Comparison of ENCODE assay signal across 16 cellular contexts in genomic region chr6:165636415-165637048, GRCh38. TPM values are rescaled to one million over a fixed set of nuclear protein-coding genes. Genes with fewer than 3 reads are reported as not detected.
DNase-seq lines count a peak whose midpoint lies in the region; FAIRE-seq and TF ChIP-seq lines count a peak whose summit lies in the region.
"Had no signal": no experiment of that assay in that cellular context is flagged by ENCODE, and none has a peak within 500 bp of the region (broad histone marks: within the 10 kb centered on the region; RNA-seq: fewer than 3 reads in every experiment).

No MANE protein-coding gene starts in this region.

- H3K27me3 ChIP-seq in Caco-2 (replicated peaks; ENCODE audit: control insufficient read depth, insufficient read depth, low read length) (peaks cover 1% of the 10 kb centered on the region; the same call in 1 of the 2 replicates), astrocyte (ENCODE audit: insufficient read depth, low read length) (no peaks in the 10 kb centered on the region), neural progenitor cell (no peaks in the 10 kb centered on the region)

- peak overlapping the region; percentile 16 for H3K27ac ChIP-seq in astrocyte (ENCODE audit: low read depth, low read length)
- H3K27ac ChIP-seq in neural progenitor cell: no peak overlapping the region
- H3K27ac ChIP-seq: esophagus squamous epithelium, SK-N-MC had no signal

- TF ChIP-seq CTCF in Caco-2 (IDR thresholded peaks at IDR 0.05; ENCODE audit: insufficient read depth in 1 of 2, low read depth in 1 of 2, low read length in 1 of 2, severe bottlenecking in 1 of 2, unreplicated experiment in 1 of 2) (no peak), astrocyte (IDR thresholded peaks at IDR 0.05; ENCODE audit: insufficient read depth, low read depth, low read length) (no peak), neural progenitor cell (IDR thresholded peaks at IDR 0.05) (no peak)

- DNase-seq in Caco-2: no peak
- DNase-seq in astrocyte (ENCODE audit: low read depth): peak; percentile 17
- DNase-seq in glomerular visceral epithelial cell (ENCODE audit: extremely low spot score): peak; percentile 52
- peak; percentile 41 for DNase-seq in neural progenitor cell (ENCODE audit: low spot score)
- no peak for DNase-seq in NCI-H1092 treated with DMSO at 0.1 percent for 48 hours (lab: John Stamatoyannopoulos, UW)
- DNase-seq in RPMI8226: no peak
- DNase-seq in MV-4-11 (lab: John Stamatoyannopoulos, UW): no peak
- DNase-seq in activated T-helper 1 cell treated with anti-CD3 and anti-CD28 coated beads, Interleukin-12 subunit alpha, Interleukin-12 subunit beta, Interleukin-2, Interleukin-4 antibody, amounts not matched to agents 30 ng/mL and 10 ng/mL and 1 ng/mL, durations not matched to agents 14 hours and 24 hours and 36 hours (ENCODE audit: low spot score): no peak
- DNase-seq: activated CD4-positive, alpha-beta T cell treated with anti-CD3 and anti-CD28 coated beads for 36 hours; activated gamma-delta T cell treated with Interleukin-2 at 50 U/mL for 16 hours; anterior cingulate cortex; esophagus squamous epithelium; hypothalamus; naive thymus-derived CD8-positive, alpha-beta T cell; NCI-H187 treated with DMSO at 0.1 percent for 48 hours had no signal

- intact Hi-C loops in Caco-2 (cut with micrococcal nuclease; ENCODE audit: unreplicated experiment): loop anchor here (10.0 kb wide), 2 partner anchors 192 to 218 kb away; no protein-coding TSS in a partner anchor
- intact Hi-C loops in activated T-helper 1 cell treated with anti-CD3 and anti-CD28 coated beads, Interleukin-12 subunit alpha, Interleukin-12 subunit beta, Interleukin-2, Interleukin-4 antibody, amounts not matched to agents 30 ng/mL and 10 ng/mL and 1 ng/mL, durations not matched to agents 14 hours and 24 hours and 36 hours (cut with micrococcal nuclease): no loop called here

- no peak overlapping the region for H3K4me3 Mint-ChIP-seq in Caco-2 (ENCODE audit: unreplicated experiment)
- peak overlapping the region; percentile 60 for H3K4me3 Mint-ChIP-seq in astrocyte (ENCODE audit: unreplicated experiment)
- H3K4me3 Mint-ChIP-seq in neural progenitor cell: no peak overlapping the region
- no peak overlapping the region for H3K4me3 Mint-ChIP-seq in activated T-helper 1 cell treated with anti-CD3 and anti-CD28 coated beads, Interleukin-12 subunit alpha, Interleukin-12 subunit beta, Interleukin-2, Interleukin-4 antibody, amounts not matched to agents 30 ng/mL and 10 ng/mL and 1 ng/mL, durations not matched to agents 14 hours and 24 hours and 36 hours
- H3K4me3 Mint-ChIP-seq: activated CD4-positive, alpha-beta T cell treated with anti-CD3 and anti-CD28 coated beads for 36 hours; naive thymus-derived CD8-positive, alpha-beta T cell had no signal

- H3K9ac ChIP-seq in astrocyte (ENCODE audit: low read length): peak overlapping the region; percentile 46
- no peak overlapping the region for H3K9ac ChIP-seq in neural progenitor cell

- FAIRE-seq in astrocyte (lab: Jason Lieb, UNC): no peak

- no peaks in the 10 kb centered on the region for H3K27me3 Mint-ChIP-seq in Caco-2 (ENCODE audit: insufficient read depth, unreplicated experiment)
- no peaks in the 10 kb centered on the region for H3K27me3 Mint-ChIP-seq in astrocyte (ENCODE audit: low read depth, unreplicated experiment)
- no peaks in the 10 kb centered on the region for H3K27me3 Mint-ChIP-seq in neural progenitor cell (ENCODE audit: insufficient read depth, low read depth)
- peaks cover 4% of the 10 kb centered on the region for H3K27me3 Mint-ChIP-seq in activated T-helper 1 cell treated with anti-CD3 and anti-CD28 coated beads, Interleukin-12 subunit alpha, Interleukin-12 subunit beta, Interleukin-2, Interleukin-4 antibody, amounts not matched to agents 30 ng/mL and 10 ng/mL and 1 ng/mL, durations not matched to agents 14 hours and 24 hours and 36 hours (ENCODE audit: insufficient read depth)

- peaks cover 20% of the 10 kb centered on the region for H3K4me1 Mint-ChIP-seq in Caco-2 (ENCODE audit: low read depth, unreplicated experiment)
- peaks cover 33% of the 10 kb centered on the region for H3K4me1 Mint-ChIP-seq in astrocyte (ENCODE audit: low read depth, unreplicated experiment)
- H3K4me1 Mint-ChIP-seq in neural progenitor cell: peaks cover 31% of the 10 kb centered on the region
- no peaks in the 10 kb centered on the region for H3K4me1 Mint-ChIP-seq in activated T-helper 1 cell treated with anti-CD3 and anti-CD28 coated beads, Interleukin-12 subunit alpha, Interleukin-12 subunit beta, Interleukin-2, Interleukin-4 antibody, amounts not matched to agents 30 ng/mL and 10 ng/mL and 1 ng/mL, durations not matched to agents 14 hours and 24 hours and 36 hours (ENCODE audit: low read depth)
- H3K4me1 Mint-ChIP-seq: activated CD4-positive, alpha-beta T cell treated with anti-CD3 and anti-CD28 coated beads for 36 hours had no signal

- H4K20me1 ChIP-seq in astrocyte (ENCODE audit: insufficient read depth, low read length) (no peaks in the 10 kb centered on the region), neural progenitor cell (ENCODE audit: low read depth) (peaks cover 7% of the 10 kb centered on the region)

- H2AFZ ChIP-seq in astrocyte (ENCODE audit: low read depth, low read length): no peak overlapping the region
- H2AFZ ChIP-seq in neural progenitor cell (replicated peaks): no peak overlapping the region

- POLR2A ChIA-PET in Caco-2 (lab: Charles Lee): no interaction called here

- no peaks in the 10 kb centered on the region for H3K36me3 Mint-ChIP-seq in Caco-2 (ENCODE audit: insufficient read depth, unreplicated experiment)
- H3K36me3 Mint-ChIP-seq in astrocyte (ENCODE audit: low read depth, unreplicated experiment): no peaks in the 10 kb centered on the region
- H3K36me3 Mint-ChIP-seq in neural progenitor cell: peaks cover 9% of the 10 kb centered on the region
- H3K36me3 Mint-ChIP-seq in activated T-helper 1 cell treated with anti-CD3 and anti-CD28 coated beads, Interleukin-12 subunit alpha, Interleukin-12 subunit beta, Interleukin-2, Interleukin-4 antibody, amounts not matched to agents 30 ng/mL and 10 ng/mL and 1 ng/mL, durations not matched to agents 14 hours and 24 hours and 36 hours (ENCODE audit: low read depth): no peaks in the 10 kb centered on the region

- H3K27ac Mint-ChIP-seq in Caco-2 (ENCODE audit: unreplicated experiment) (peak overlapping the region; percentile 20), astrocyte (ENCODE audit: unreplicated experiment) (peak overlapping the region; percentile 91), neural progenitor cell (no peak overlapping the region)
- H3K27ac Mint-ChIP-seq in activated T-helper 1 cell treated with anti-CD3 and anti-CD28 coated beads, Interleukin-12 subunit alpha, Interleukin-12 subunit beta, Interleukin-2, Interleukin-4 antibody, amounts not matched to agents 30 ng/mL and 10 ng/mL and 1 ng/mL, durations not matched to agents 14 hours and 24 hours and 36 hours: no peak overlapping the region
- H3K27ac Mint-ChIP-seq: activated CD4-positive, alpha-beta T cell treated with anti-CD3 and anti-CD28 coated beads for 36 hours; naive thymus-derived CD8-positive, alpha-beta T cell had no signal

- H3K9me3 Mint-ChIP-seq in Caco-2 (ENCODE audit: unreplicated experiment) (no peaks in the 10 kb centered on the region), astrocyte (ENCODE audit: unreplicated experiment) (no peaks in the 10 kb centered on the region), neural progenitor cell (no peaks in the 10 kb centered on the region)
- H3K9me3 Mint-ChIP-seq in activated T-helper 1 cell treated with anti-CD3 and anti-CD28 coated beads, Interleukin-12 subunit alpha, Interleukin-12 subunit beta, Interleukin-2, Interleukin-4 antibody, amounts not matched to agents 30 ng/mL and 10 ng/mL and 1 ng/mL, durations not matched to agents 14 hours and 24 hours and 36 hours: no peaks in the 10 kb centered on the region
- H3K9me3 Mint-ChIP-seq: naive thymus-derived CD8-positive, alpha-beta T cell had no signal

- H3K4me1 ChIP-seq in Caco-2 (0 out of 2 replicates have a peak, but pooled peaks cover 11% of the 10 kb centered on the region), astrocyte (ENCODE audit: insufficient read depth, low read length) (peaks cover 12% of the 10 kb centered on the region), neural progenitor cell (peaks cover 34% of the 10 kb centered on the region)
- H3K4me1 ChIP-seq: esophagus squamous epithelium had no signal

- BruUV-seq in Caco-2 (replicated peaks; lab: Mats Ljungman, UMichigan): no TSS peak

- H3K9me3 ChIP-seq in Caco-2: no peaks in the 10 kb centered on the region
- H3K9me3 ChIP-seq in astrocyte (ENCODE audit: insufficient read depth, low read depth, low read length): no peaks in the 10 kb centered on the region
- no peaks in the 10 kb centered on the region for H3K9me3 ChIP-seq in neural progenitor cell (ENCODE audit: low read depth)
- H3K9me3 ChIP-seq: esophagus squamous epithelium had no signal

- H3K36me3 ChIP-seq in Caco-2 (ENCODE audit: control insufficient read depth, insufficient read depth, low read length) (no peaks in the 10 kb centered on the region), astrocyte (ENCODE audit: insufficient read depth, low read length) (no peaks in the 10 kb centered on the region), neural progenitor cell (no peaks in the 10 kb centered on the region)
- H3K36me3 ChIP-seq: esophagus squamous epithelium had no signal

- H3K4me2 ChIP-seq in astrocyte (ENCODE audit: low read length) (peak overlapping the region; percentile 63), neural progenitor cell (peak overlapping the region; percentile 61)

- peaks cover 8% of the 10 kb centered on the region for H3F3A ChIP-seq in neural progenitor cell (ENCODE audit: low read depth)

- H3K79me2 ChIP-seq in astrocyte (ENCODE audit: insufficient read depth, low read length) (no peaks in the 10 kb centered on the region), neural progenitor cell (ENCODE audit: low read depth) (peaks cover 9% of the 10 kb centered on the region)

- H3K4me3 ChIP-seq in Caco-2 (ENCODE audit: low read depth, low read length) (no peak overlapping the region), astrocyte (ENCODE audit: insufficient read depth, low read depth, low read length) (no peak overlapping the region), neural progenitor cell (no peak overlapping the region)
- H3K4me3 ChIP-seq: esophagus squamous epithelium, SK-N-MC had no signal

- CTCF ChIA-PET in Caco-2 (lab: Charles Lee): no interaction called here

RNA-seq across cellular contexts. Expression of gene PDE10A, which starts 26.5 kb away (rescaled TPM):
- total RNA-seq in Caco-2 (2022): 3.4 and 3.6 TPM in 2 replicates
- 5.4 and 7.4 TPM in 2 replicates for total RNA-seq in astrocyte
- 11.9 and 17.3 TPM in 2 replicates for total RNA-seq in neural progenitor cell (ENCODE audit: low replicate concordance)
- total RNA-seq in activated T-helper 1 cell treated with anti-CD3 and anti-CD28 coated beads, Interleukin-12 subunit alpha, Interleukin-12 subunit beta, Interleukin-2, Interleukin-4 antibody, amounts not matched to agents 30 ng/mL and 10 ng/mL and 1 ng/mL, durations not matched to agents 14 hours and 24 hours and 36 hours: not detected in 2 replicates
- total RNA-seq: activated CD4-positive, alpha-beta T cell treated with anti-CD3 and anti-CD28 coated beads for 36 hours; naive thymus-derived CD8-positive, alpha-beta T cell had no signal

Comparison
In these comparisons a context has a peak if more than half of its experiments do, and no peak if none do; other contexts are left out.
1. DNase-seq: peak in astrocyte (single experiment), glomerular visceral epithelial cell (single experiment) and neural progenitor cell (single experiment); none in Caco-2 (0 of 2), NCI-H1092 treated with DMSO at 0.1 percent for 48 hours (single experiment), RPMI8226 (single experiment), MV-4-11 (single experiment) and activated T-helper 1 cell treated with anti-CD3 and anti-CD28 coated beads, Interleukin-12 subunit alpha, Interleukin-12 subunit beta, Interleukin-2, Interleukin-4 antibody, amounts not matched to agents 30 ng/mL and 10 ng/mL and 1 ng/mL, durations not matched to agents 14 hours and 24 hours and 36 hours (single experiment).
2. H3K27ac Mint-ChIP-seq: peak in Caco-2 (single experiment) and astrocyte (single experiment); none in neural progenitor cell (single experiment) and activated T-helper 1 cell treated with anti-CD3 and anti-CD28 coated beads, Interleukin-12 subunit alpha, Interleukin-12 subunit beta, Interleukin-2, Interleukin-4 antibody, amounts not matched to agents 30 ng/mL and 10 ng/mL and 1 ng/mL, durations not matched to agents 14 hours and 24 hours and 36 hours (single experiment).